17 cellular contexts compared by ENCODE assay signal in the genomic region with DNA sequence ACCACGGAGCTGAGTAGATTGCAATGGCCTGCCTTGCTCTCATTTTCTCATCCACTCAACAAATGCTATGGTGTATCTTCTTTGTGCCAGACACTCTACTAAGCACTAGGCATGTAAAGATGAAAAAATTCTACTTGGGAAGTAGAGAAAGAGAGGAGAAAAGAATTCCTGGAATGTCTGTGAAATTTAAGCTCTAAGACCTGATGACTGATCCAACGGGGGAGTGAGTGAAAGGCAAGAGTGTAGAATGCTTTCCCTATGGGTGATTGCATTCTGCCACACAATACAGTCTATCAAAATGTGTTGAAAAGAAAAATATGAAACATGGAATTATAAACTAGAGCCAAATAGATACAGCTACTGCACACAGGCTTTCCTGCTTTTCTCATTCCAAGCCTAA.
DNase-seq lines count a peak whose midpoint lies in the region; ATAC-seq and TF ChIP-seq lines count a peak whose summit lies in the region.
"Had no signal": no experiment of that assay in that cellular context is flagged by ENCODE, and none has a peak within 500 bp of the region (broad histone marks: within the 10 kb centered on the region; RNA-seq: fewer than 3 reads in every experiment).

No MANE protein-coding gene starts in this region.

- ATAC-seq in HG02884 (IDR thresholded peaks at IDR 0.05; ENCODE audit: unreplicated experiment) (no peak), Right ventricle myocardium superior (ENCODE audit: poor library complexity) (no peak)
- ATAC-seq: activated T-helper 17 cell treated with anti-CD3 and anti-CD28 coated beads, Interleukin-2, amount 50 U/mL, for 72 hours had no signal

- no peaks in the 10 kb centered on the region for H3K9me3 ChIP-seq in breast epithelium
- no peaks in the 10 kb centered on the region for H3K9me3 ChIP-seq in mammary epithelial cell (replicated peaks; ENCODE audit: insufficient read depth, low read length)
- peaks cover 0 to 4% of the 10 kb centered on the region in 2 donors for H3K9me3 ChIP-seq in right atrium auricular region

- H2AFZ ChIP-seq in mammary epithelial cell (ENCODE audit: low read depth, low read length), result no peak overlapping the region

- no peak overlapping the region for H4K8ac ChIP-seq in mesendoderm (ENCODE audit: low read depth, low read length)

- H2BK120ac ChIP-seq in mesendoderm (ENCODE audit: low read depth, low read length), result no peak overlapping the region

- TF ChIP-seq POLR2A in breast epithelium (IDR thresholded peaks at IDR 0.05), result no peak

- H3K4me3 ChIP-seq in breast epithelium (no peak overlapping the region), mammary epithelial cell (replicated peaks in 1 of 3; ENCODE audit: insufficient read depth in 1 of 3, low read depth in 2 of 3, low read length in 3 of 3) (no peak overlapping the region), choroid plexus epithelial cell (ENCODE audit: low read depth, low read length) (no peak overlapping the region), mesendoderm (ENCODE audit: low read length) (no peak overlapping the region), right atrium auricular region (no peak overlapping the region)

- H3K23ac ChIP-seq in mesendoderm (ENCODE audit: low read length), result no peak overlapping the region

- H3K4me1 ChIP-seq in breast epithelium, result no peaks in the 10 kb centered on the region
- no peaks in the 10 kb centered on the region for H3K4me1 ChIP-seq in mammary epithelial cell (ENCODE audit: insufficient read depth, low read length)
- no peaks in the 10 kb centered on the region for H3K4me1 ChIP-seq in mesendoderm (ENCODE audit: control insufficient read depth, low read depth, low read length)
- no peaks in the 10 kb centered on the region for H3K4me1 ChIP-seq in right atrium auricular region

- BruUV-seq in mammary epithelial cell (replicated peaks; lab: Mats Ljungman, UMichigan), result no TSS peak

- no peak overlapping the region for H2BK5ac ChIP-seq in mesendoderm (ENCODE audit: low read length)

- H3K4ac ChIP-seq in mesendoderm (ENCODE audit: low read depth, low read length), result no peak overlapping the region

- no peak overlapping the region for H2BK15ac ChIP-seq in mesendoderm (replicated peaks; ENCODE audit: low read depth)

- dilution Hi-C loops in mammary epithelial cell (cut with HindIII; ENCODE audit: low sequenced_read_pairs), result no loop called here

- 17% methylated on average over 2 of the region's 2 CpGs for WGBS in mammary epithelial cell (ENCODE audit: low coverage, missing lambda C conversion rate)
- WGBS in mesendoderm (ENCODE audit: extremely low coverage, insufficient coverage, low lambda C conversion rate), result no CpG with 5 or more reads among the region's 2 CpGs

- H3K27ac ChIP-seq in breast epithelium (peak overlapping the region; percentile 38 to 48), mammary epithelial cell (ENCODE audit: insufficient read depth, low read depth, low read length) (no peak overlapping the region), mesendoderm (ENCODE audit: low read depth, low read length) (no peak overlapping the region), right atrium auricular region (no peak overlapping the region)

- no peak for DNase-seq in breast epithelium (ENCODE audit: low spot score in 2 of 2)
- DNase-seq in mammary epithelial cell, result no peak
- peak; percentile 17 for DNase-seq in choroid plexus epithelial cell (ENCODE audit: low read depth)
- peak; percentile 73 for DNase-seq in mesendoderm
- DNase-seq in Right ventricle myocardium superior, result no peak
- DNase-seq in right atrium auricular region (ENCODE audit: low spot score), result no peak
- DNase-seq in NCI-H1436 (lab: John Stamatoyannopoulos, UW), result no peak
- DNase-seq: 8988T; aorta; CD8-positive, alpha-beta memory T cell; NCI-H1694 treated with DMSO at 0.1 percent for 48 hours; NCI-H526 treated with DMSO at 0.1 percent for 48 hours; occipital lobe; stimulated activated CD4-positive, alpha-beta T cell treated with anti-CD3 and anti-CD28 coated beads, Interleukin-15, amount 100 ng/mL, for 24 hours; SW 1271 had no signal

- no peaks in the 10 kb centered on the region for H3K27me3 ChIP-seq in breast epithelium
- no peaks in the 10 kb centered on the region for H3K27me3 ChIP-seq in mammary epithelial cell (ENCODE audit: insufficient read depth, low read length)
- H3K27me3 ChIP-seq in mesendoderm (ENCODE audit: insufficient read depth, low read length, poor library complexity), result no peaks in the 10 kb centered on the region
- no peaks in the 10 kb centered on the region for H3K27me3 ChIP-seq in right atrium auricular region

- H3K4me2 ChIP-seq in mammary epithelial cell (ENCODE audit: insufficient read depth, low read depth, low read length), result no peak overlapping the region
- H3K4me2 ChIP-seq in mesendoderm (ENCODE audit: low read length), result no peak overlapping the region

- no peaks in the 10 kb centered on the region for H3K79me2 ChIP-seq in mammary epithelial cell (ENCODE audit: insufficient read depth, low read length)
- no peaks in the 10 kb centered on the region for H3K79me2 ChIP-seq in mesendoderm (ENCODE audit: control insufficient read depth, insufficient read depth, low read length)

- no peak overlapping the region for H3K56ac ChIP-seq in mesendoderm (ENCODE audit: low read length)

- H4K5ac ChIP-seq in mesendoderm (ENCODE audit: low read length), result no peak overlapping the region

- no peaks in the 10 kb centered on the region for H3K36me3 ChIP-seq in breast epithelium
- H3K36me3 ChIP-seq in mammary epithelial cell (ENCODE audit: insufficient read depth, low read length), result no peaks in the 10 kb centered on the region
- H3K36me3 ChIP-seq in mesendoderm (ENCODE audit: control insufficient read depth, insufficient read depth, low read length), result no peaks in the 10 kb centered on the region
- no peaks in the 10 kb centered on the region for H3K36me3 ChIP-seq in right atrium auricular region

- H3K18ac ChIP-seq in mesendoderm (ENCODE audit: low read length), result no peak overlapping the region

- H4K20me1 ChIP-seq in mammary epithelial cell (ENCODE audit: insufficient read depth, low read length), result no peaks in the 10 kb centered on the region

- TF ChIP-seq CTCF in breast epithelium (IDR thresholded peaks at IDR 0.05) (no peak), mammary epithelial cell (conservative IDR thresholded peaks at IDR 0.05 in 1 of 2, IDR thresholded peaks at IDR 0.05 in 1 of 2; ENCODE audit: extremely low read depth in 1 of 2, insufficient read depth in 1 of 2, low read depth in 1 of 2, low read length in 2 of 2) (no peak), choroid plexus epithelial cell (conservative IDR thresholded peaks at IDR 0.05; ENCODE audit: low read depth, low read length) (no peak), right atrium auricular region (IDR thresholded peaks at IDR 0.05) (no peak)

- in situ Hi-C loops in mammary epithelial cell (cut with MboI; ENCODE audit: low sequenced_read_pairs in 2 of 2), result no loop called here

- CTCF ChIA-PET in mammary epithelial cell (lab: Charles Lee; ENCODE audit: low non-redundant PET), result no interaction called here

- H3K9ac ChIP-seq in mammary epithelial cell (ENCODE audit: insufficient read depth, low read length) (no peak overlapping the region), mesendoderm (ENCODE audit: low read length) (no peak overlapping the region)

- intact Hi-C loops in breast epithelium (cut with DNase I; ENCODE audit: low total_unique reads) (no loop called here), mammary epithelial cell (cut with micrococcal nuclease) (no loop called here), Right ventricle myocardium superior (cut with DNase I) (no loop called here)

- H2AK5ac ChIP-seq in mesendoderm (ENCODE audit: low read length), result no peak overlapping the region

- no peaks in the 10 kb centered on the region for H3K79me1 ChIP-seq in mesendoderm (ENCODE audit: low read length)

Comparison
In these comparisons a context has a peak if more than half of its experiments do, and no peak if none do; other contexts are left out.
1. H3K27ac ChIP-seq: peak in breast epithelium (2 of 2); none in mammary epithelial cell (single experiment), mesendoderm (single experiment) and right atrium auricular region (0 of 2).
2. DNase-seq: peak in choroid plexus epithelial cell (single experiment) and mesendoderm (single experiment); none in breast epithelium (0 of 2), mammary epithelial cell (single experiment), Right ventricle myocardium superior (single experiment), right atrium auricular region (single experiment) and NCI-H1436 (single experiment).